7 cellular contexts compared by ENCODE assay signal in genomic region chr18:8703781-8704301, GRCh38. TPM values are rescaled to one million over a fixed set of nuclear protein-coding genes. Genes with fewer than 3 reads are reported as not detected.
DNase-seq lines count a peak whose midpoint lies in the region; ATAC-seq, FAIRE-seq and TF ChIP-seq lines count a peak whose summit lies in the region.

No MANE protein-coding gene starts in this region.

- TF ChIP-seq CTCF in HFFc6 (IDR thresholded peaks at IDR 0.05) = no peak
- no peak for TF ChIP-seq CTCF in WTC11 (IDR thresholded peaks at IDR 0.05)
- TF ChIP-seq CTCF in right atrium auricular region (IDR thresholded peaks at IDR 0.05) = no peak

- POLR2A ChIA-PET in WTC11 (lab: Charles Lee) = interaction anchor here (1.1 to 1.2 kb wide), 2 partner anchors 91 to 143 kb away, joined by 3 read pairs; no protein-coding TSS in a partner anchor

- H3K27me3 Mint-ChIP-seq in HFFc6 (ENCODE audit: insufficient read depth) = peaks cover 6% of the 10 kb centered on the region
- peaks cover 19% of the 10 kb centered on the region for H3K27me3 Mint-ChIP-seq in WTC11 (ENCODE audit: low read depth)

- H3K27me3 ChIP-seq in right atrium auricular region (no peaks in the 10 kb centered on the region), small intestine (ENCODE audit: control insufficient read depth in 2 of 2, insufficient read depth in 2 of 2, low read length in 2 of 2) (no peaks in the 10 kb centered on the region)

- H3K27ac Mint-ChIP-seq in HFFc6 = peak overlapping the region; percentile 96
- H3K27ac Mint-ChIP-seq in WTC11 = peak overlapping the region; percentile 2; the same call in 1 of the 2 replicates

- DNase-seq in HFFc6 = no peak
- no peak for DNase-seq in WTC11 (ENCODE audit: low spot score)
- no peak for DNase-seq in right atrium auricular region (ENCODE audit: low spot score)
- peak; percentile 33 for DNase-seq in small intestine
- no peak for DNase-seq in MV-4-11 (lab: John Stamatoyannopoulos, UW)
- DNase-seq in A172 (ENCODE audit: low spot score) = no peak
- DNase-seq in NCI-H748 treated with DMSO at 0.1 percent for 48 hours (lab: John Stamatoyannopoulos, UW) = no peak

- H3K9me3 ChIP-seq in right atrium auricular region (no peaks in the 10 kb centered on the region), small intestine (ENCODE audit: control insufficient read depth, low read depth) (no peaks in the 10 kb centered on the region)

- H3K4me1 Mint-ChIP-seq in HFFc6 (ENCODE audit: low read depth) (peaks cover 56% of the 10 kb centered on the region), WTC11 (peaks cover 40% of the 10 kb centered on the region)

- H3K9me3 Mint-ChIP-seq in HFFc6 (no peaks in the 10 kb centered on the region), WTC11 (no peaks in the 10 kb centered on the region)

- 38 to 54% (median 46%) methylated on average over 16 of the region's 16 CpGs for WGBS in small intestine, 3 donors

- no peak for ATAC-seq in WTC11

- no peaks in the 10 kb centered on the region for H3K36me3 ChIP-seq in right atrium auricular region
- H3K36me3 ChIP-seq in small intestine (ENCODE audit: control insufficient read depth in 2 of 2, insufficient read depth in 2 of 2, low read length in 2 of 2) = no peaks in the 10 kb centered on the region

- peak overlapping the region; percentile 93 for H3K4me3 Mint-ChIP-seq in HFFc6
- peak overlapping the region; percentile 80 for H3K4me3 Mint-ChIP-seq in WTC11

- H3K27ac ChIP-seq in right atrium auricular region = peak overlapping the region; percentile 87 to 90
- H3K27ac ChIP-seq in small intestine (ENCODE audit: low read depth in 1 of 2, low read length in 1 of 2) = peak overlapping the region in 1 of 2 donors; percentile 82

- CTCF ChIA-PET in WTC11 (lab: Charles Lee) = interaction anchor here (0.9 to 2.7 kb wide), 4 partner anchors 13 to 279 kb away, joined by 3 to 10 read pairs (median 5); no protein-coding TSS in a partner anchor

- peak overlapping the region in 1 of 2 donors; percentile 70 for H3K4me3 ChIP-seq in right atrium auricular region
- no peak overlapping the region for H3K4me3 ChIP-seq in small intestine (ENCODE audit: low read depth in 1 of 2, low read length in 2 of 2)

- H3K4me1 ChIP-seq in right atrium auricular region = peaks cover 0 to 24% of the 10 kb centered on the region in 2 donors
- peaks cover 0 to 4% of the 10 kb centered on the region in 2 donors for H3K4me1 ChIP-seq in small intestine (ENCODE audit: control insufficient read depth in 2 of 2, insufficient read depth in 1 of 2, low read depth in 1 of 2, low read length in 1 of 2)

- FAIRE-seq in small intestine (lab: Jason Lieb, UNC) = no peak

- peaks cover 19% of the 10 kb centered on the region for H3K36me3 Mint-ChIP-seq in HFFc6 (ENCODE audit: low read depth)
- peaks cover 3% of the 10 kb centered on the region for H3K36me3 Mint-ChIP-seq in WTC11

TF ChIP-seq in WTC11, 78 proteins besides CTCF, POLR2A, EP300 and RAD21:
- no peak for TF ChIP-seq KAT7 (CRISPR knock-in tag; IDR thresholded peaks at IDR 0.05; ENCODE audit: borderline replicate concordance)
- no peak for TF ChIP-seq SP1 (CRISPR knock-in tag; conservative IDR thresholded peaks at IDR 0.05)
- TF ChIP-seq EMX1 (CRISPR knock-in tag; IDR thresholded peaks at IDR 0.05) = no peak
- no peak for TF ChIP-seq CBFB (CRISPR knock-in tag; IDR thresholded peaks at IDR 0.05; ENCODE audit: low read depth)
- TF ChIP-seq PRRX2 (CRISPR knock-in tag; IDR thresholded peaks at IDR 0.05) = no peak
- TF ChIP-seq ATF1 (CRISPR knock-in tag; IDR thresholded peaks at IDR 0.05) = no peak
- no peak for TF ChIP-seq FOXP4 (CRISPR knock-in tag; IDR thresholded peaks at IDR 0.05)
- TF ChIP-seq HMGXB4 (CRISPR knock-in tag; IDR thresholded peaks at IDR 0.05) = no peak
- no peak for TF ChIP-seq ZNF396 (CRISPR knock-in tag; IDR thresholded peaks at IDR 0.05; ENCODE audit: borderline replicate concordance)
- TF ChIP-seq SMAD4 (CRISPR knock-in tag; IDR thresholded peaks at IDR 0.05) = no peak
- TF ChIP-seq TCF7 (CRISPR knock-in tag; IDR thresholded peaks at IDR 0.05; ENCODE audit: low read depth) = no peak
- TF ChIP-seq USF1 (CRISPR knock-in tag; IDR thresholded peaks at IDR 0.05) = no peak
- TF ChIP-seq FOXP1 (CRISPR knock-in tag; IDR thresholded peaks at IDR 0.05; ENCODE audit: borderline replicate concordance) = no peak
- TF ChIP-seq ZNF281 (CRISPR knock-in tag; IDR thresholded peaks at IDR 0.05) = no peak
- TF ChIP-seq ZNF121 (CRISPR knock-in tag; IDR thresholded peaks at IDR 0.05) = no peak
- TF ChIP-seq ZNF138 (CRISPR knock-in tag; conservative IDR thresholded peaks at IDR 0.05) = no peak
- TF ChIP-seq GTF2I (CRISPR knock-in tag; conservative IDR thresholded peaks at IDR 0.05) = no peak
- no peak for TF ChIP-seq NFATC4 (CRISPR knock-in tag; IDR thresholded peaks at IDR 0.05)
- no peak for TF ChIP-seq E2F1 (CRISPR knock-in tag; IDR thresholded peaks at IDR 0.05)

RNA-seq across cellular contexts. Expression of gene MTCL1, which starts 1.5 kb away (rescaled TPM):
- total RNA-seq in HFFc6 (2021; fragmentation: NEBNext Ultra II Directional; extraction: Animal tissue kit (Norgen Biotek cat#: 25700)) = 10 to 100 TPM; 47.2 to 59.7 (median 55.3) TPM
- 50.0 to 64.3 TPM (median 52.9 TPM) in 3 replicates for total RNA-seq in WTC11 (2021)
- 1 to 10 TPM; 5.4 to 7.2 TPM for total RNA-seq in right atrium auricular region
- 1 to 10 TPM; 2.5 to 7.6 (median 4.3) TPM for polyA plus RNA-seq in small intestine
- 33.6 and 39.6 TPM in 2 replicates for total RNA-seq in A172 (2014; rRNA removed; shearing (Covaris generic))
